ENCODE assay signal across 9 cellular contexts in the genomic region with DNA sequence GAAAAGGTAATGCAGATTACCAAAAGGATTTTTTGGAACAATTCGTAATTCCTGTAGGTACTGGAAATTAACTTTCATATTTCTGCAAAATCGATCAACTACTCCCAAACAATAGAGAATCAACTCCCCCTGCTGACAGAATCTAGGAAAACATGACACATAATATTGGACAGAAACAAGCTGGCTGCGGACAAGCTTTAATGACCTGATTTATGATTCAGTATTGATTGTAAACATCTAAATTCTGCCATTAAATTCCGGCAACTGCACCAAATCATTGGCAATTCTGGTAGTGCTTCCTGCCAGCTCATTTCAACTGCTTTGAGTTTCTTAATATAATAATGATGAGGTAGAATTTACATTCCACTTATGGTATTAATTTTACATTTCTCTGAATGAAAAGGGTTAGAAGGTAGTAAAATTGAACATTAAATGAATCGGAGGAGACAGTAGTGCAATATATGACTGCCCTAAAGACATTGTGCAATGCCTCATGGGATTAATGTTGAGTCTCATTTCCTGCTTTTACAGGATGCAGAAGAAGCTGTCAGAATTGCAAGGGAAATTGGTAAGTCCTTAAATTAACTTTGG.
DNase-seq lines count a peak whose midpoint lies in the region; ATAC-seq, FAIRE-seq and TF ChIP-seq lines count a peak whose summit lies in the region.
"Had no signal": no experiment of that assay in that cellular context is flagged by ENCODE, and none has a peak within 500 bp of the region (broad histone marks: within the 10 kb centered on the region; RNA-seq: fewer than 3 reads in every experiment).

No MANE protein-coding gene starts in this region.

- peak; percentile 50 for TF ChIP-seq CTCF in NB4 (IDR thresholded peaks at IDR 0.05; ENCODE audit: low read depth, low read length)
- TF ChIP-seq CTCF in fibroblast of pulmonary artery (IDR thresholded peaks at IDR 0.05; ENCODE audit: low read length, missing control alignments), result peak; percentile 58
- TF ChIP-seq CTCF in retinal pigment epithelial cell (conservative IDR thresholded peaks at IDR 0.05; ENCODE audit: low read depth, low read length), result peak; percentile 64

- peak; percentile 87 for ATAC-seq in SK-N-SH treated with all-trans-retinoic acid at 6 μM for 48 hours
- ATAC-seq: naive thymus-derived CD8-positive, alpha-beta T cell had no signal

- peak; percentile 49 for DNase-seq in AG20443 (ENCODE audit: low spot score)
- no peak for DNase-seq in GM12891 (ENCODE audit: insufficient read length, low spot score)
- peak; percentile 86 for DNase-seq in NB4 (ENCODE audit: low read depth)
- DNase-seq in fibroblast of pulmonary artery (ENCODE audit: low read depth), result peak; percentile 71
- peak; percentile 8 for DNase-seq in retinal pigment epithelial cell (ENCODE audit: low read depth)
- DNase-seq in posterior cingulate gyrus, result no peak
- DNase-seq in activated CD8-positive, alpha-beta memory T cell treated with anti-CD3 and anti-CD28 coated beads, Interleukin-2, amount 50 U/mL, for 4 hours, result no peak

- TF ChIP-seq POLR2A in GM12891 (IDR thresholded peaks at IDR 0.05; ENCODE audit: low read depth, low read length), result no peak
- no peak for TF ChIP-seq POLR2A in NB4 (IDR thresholded peaks at IDR 0.05; ENCODE audit: extremely low read depth, insufficient read length)

- peak; percentile 76 for FAIRE-seq in GM12891 (lab: Jason Lieb, UNC)

- H3K4me3 ChIP-seq in NB4 (ENCODE audit: low read depth, low read length) (peak overlapping the region; percentile 32), fibroblast of pulmonary artery (replicated peaks; ENCODE audit: low read depth, low read length) (no peak overlapping the region), retinal pigment epithelial cell (ENCODE audit: low read length) (no peak overlapping the region)

- intact Hi-C loops in posterior cingulate gyrus (cut with DNase I), result loop anchor here (2.0 to 10.0 kb wide), 2 partner anchors 279 to 319 kb away; no protein-coding TSS in a partner anchor

TF ChIP-seq in GM12891, 5 proteins besides CTCF, POLR2A, EP300 and RAD21:
- TF ChIP-seq POU2F2 (IDR thresholded peaks at IDR 0.05; ENCODE audit: low read depth, low read length) (no peak), SPI1 (IDR thresholded peaks at IDR 0.05; ENCODE audit: low read depth, low read length) (peak; percentile 26; the same call in 1 of the 2 replicates)

TF ChIP-seq in SK-N-SH treated with all-trans-retinoic acid at 6 μM for 48 hours, 23 proteins besides CTCF, POLR2A, EP300 and RAD21:
- TF ChIP-seq GLIS3 (CRISPR knock-in tag; IDR thresholded peaks at IDR 0.05) (no peak), TOX (CRISPR knock-in tag; IDR thresholded peaks at IDR 0.05; ENCODE audit: borderline replicate concordance) (0 out of 2 replicates have a peak, but pooled peaks have one; percentile 56), PPARA (CRISPR knock-in tag; IDR thresholded peaks at IDR 0.05; ENCODE audit: borderline replicate concordance) (no peak), BACH2 (CRISPR knock-in tag; IDR thresholded peaks at IDR 0.05; ENCODE audit: borderline replicate concordance) (no peak)
- TF ChIP-seq, protein P1, sequence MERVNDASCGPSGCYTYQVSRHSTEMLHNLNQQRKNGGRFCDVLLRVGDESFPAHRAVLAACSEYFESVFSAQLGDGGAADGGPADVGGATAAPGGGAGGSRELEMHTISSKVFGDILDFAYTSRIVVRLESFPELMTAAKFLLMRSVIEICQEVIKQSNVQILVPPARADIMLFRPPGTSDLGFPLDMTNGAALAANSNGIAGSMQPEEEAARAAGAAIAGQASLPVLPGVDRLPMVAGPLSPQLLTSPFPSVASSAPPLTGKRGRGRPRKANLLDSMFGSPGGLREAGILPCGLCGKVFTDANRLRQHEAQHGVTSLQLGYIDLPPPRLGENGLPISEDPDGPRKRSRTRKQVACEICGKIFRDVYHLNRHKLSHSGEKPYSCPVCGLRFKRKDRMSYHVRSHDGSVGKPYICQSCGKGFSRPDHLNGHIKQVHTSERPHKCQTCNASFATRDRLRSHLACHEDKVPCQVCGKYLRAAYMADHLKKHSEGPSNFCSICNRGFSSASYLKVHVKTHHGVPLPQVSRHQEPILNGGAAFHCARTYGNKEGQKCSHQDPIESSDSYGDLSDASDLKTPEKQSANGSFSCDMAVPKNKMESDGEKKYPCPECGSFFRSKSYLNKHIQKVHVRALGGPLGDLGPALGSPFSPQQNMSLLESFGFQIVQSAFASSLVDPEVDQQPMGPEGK (CRISPR knock-in tag; IDR thresholded peaks at IDR 0.05; ENCODE audit: borderline replicate concordance), result no peak

Comparison
In these comparisons a context has a peak if more than half of its experiments do, and no peak if none do; other contexts are left out.
1. DNase-seq: peak in AG20443 (single experiment), NB4 (single experiment), fibroblast of pulmonary artery (single experiment) and retinal pigment epithelial cell (single experiment); none in GM12891 (single experiment), posterior cingulate gyrus (0 of 10) and activated CD8-positive, alpha-beta memory T cell treated with anti-CD3 and anti-CD28 coated beads, Interleukin-2, amount 50 U/mL, for 4 hours (single experiment).
2. Peak in every context shown above with its lines, with median percentiles within 50 percentile points of each other: CTCF ChIP-seq.